In genomic region chr4:36267491-36268254, GRCh38 we compare ENCODE assay signal across 18 cellular contexts. TPM values are rescaled to one million over a fixed set of nuclear protein-coding genes. Genes with fewer than 3 reads are reported as not detected.
A peak's percentile ranks its signal among the peaks of the same experiment; 100 is the strongest.
DNase-seq lines count a peak whose midpoint lies in the region; ATAC-seq and TF ChIP-seq lines count a peak whose summit lies in the region.
"Had no signal": no experiment of that assay in that cellular context is flagged by ENCODE, and none has a peak within 500 bp of the region (broad histone marks: within the 10 kb centered on the region; RNA-seq: fewer than 3 reads in every experiment).

No MANE protein-coding gene starts in this region.

- H3K27me3 Mint-ChIP-seq in stimulated activated naive CD8-positive, alpha-beta T cell treated with anti-CD3 and anti-CD28 coated beads, Interleukin-15, Interleukin-2, amounts not matched to agents 100 ng/mL and 50 ng/mL, for 24 hours, result no peaks in the 10 kb centered on the region
- no peaks in the 10 kb centered on the region for H3K27me3 Mint-ChIP-seq in effector memory CD8-positive, alpha-beta T cell
- H3K27me3 Mint-ChIP-seq: memory B cell had no signal

- H3K4me3 ChIP-seq in OCI-LY7 (ENCODE audit: low read depth, low read length, poor library complexity, severe bottlenecking), result no peak overlapping the region
- H3K4me3 ChIP-seq: gastrocnemius medialis, GM23248, MG63, neural progenitor cell, right atrium auricular region, tibial artery had no signal

- H3K79me2 ChIP-seq in OCI-LY7 (ENCODE audit: insufficient read depth, low read depth, low read length), result no peaks in the 10 kb centered on the region

- no peak for DNase-seq in stimulated activated naive CD8-positive, alpha-beta T cell treated with anti-CD3 and anti-CD28 coated beads, Interleukin-15, Interleukin-2, amounts not matched to agents 100 U/mL and 50 U/mL, for 24 hours
- DNase-seq in SKM-1 (lab: John Stamatoyannopoulos, UW; ENCODE audit: unreplicated experiment) (peak; percentile 59), HPDE6-E6E7 (ENCODE audit: extremely low spot score) (no peak), kidney tubule cell (ENCODE audit: low spot score) (no peak), OCI-LY7 (ENCODE audit: low spot score) (no peak), RPMI8226 (no peak)
- no peak for DNase-seq in effector memory CD8-positive, alpha-beta T cell
- DNase-seq: gastrocnemius medialis, GM23248, MG63, NCI-H2107, NCI-H748 treated with DMSO at 0.1 percent for 48 hours, T-helper 9 cell, tibial artery had no signal

- peaks cover 49% of the 10 kb centered on the region for H3K4me1 Mint-ChIP-seq in stimulated activated naive CD8-positive, alpha-beta T cell treated with anti-CD3 and anti-CD28 coated beads, Interleukin-15, Interleukin-2, amounts not matched to agents 100 ng/mL and 50 ng/mL, for 24 hours (ENCODE audit: low read depth)
- peaks cover 22 to 57% of the 10 kb centered on the region in 2 donors for H3K4me1 Mint-ChIP-seq in effector memory CD8-positive, alpha-beta T cell (ENCODE audit: low read depth in 2 of 2)
- H3K4me1 Mint-ChIP-seq: neural progenitor cell had no signal

- H3K36me3 Mint-ChIP-seq in stimulated activated naive CD8-positive, alpha-beta T cell treated with anti-CD3 and anti-CD28 coated beads, Interleukin-15, Interleukin-2, amounts not matched to agents 100 ng/mL and 50 ng/mL, for 24 hours (ENCODE audit: low read depth), result no peaks in the 10 kb centered on the region
- H3K36me3 Mint-ChIP-seq in effector memory CD8-positive, alpha-beta T cell (ENCODE audit: insufficient read depth), result peaks cover 5% of the 10 kb centered on the region
- H3K36me3 Mint-ChIP-seq: memory B cell, neural progenitor cell had no signal

- no peaks in the 10 kb centered on the region for H3K36me3 ChIP-seq in OCI-LY7 (ENCODE audit: insufficient read depth, low read length)
- H3K36me3 ChIP-seq: gastrocnemius medialis, MG63, neural progenitor cell, right atrium auricular region, tibial artery had no signal

- H3K9me3 ChIP-seq in OCI-LY7 (ENCODE audit: low read length), result no peaks in the 10 kb centered on the region
- H3K9me3 ChIP-seq: gastrocnemius medialis, MG63, right atrium auricular region, tibial artery had no signal

- intact Hi-C loops in OCI-LY7 (cut with micrococcal nuclease; ENCODE audit: unreplicated experiment), result no loop called here

- no peaks in the 10 kb centered on the region for H4K20me1 ChIP-seq in OCI-LY7 (ENCODE audit: insufficient read depth, low read length)

- no peaks in the 10 kb centered on the region for H3K4me1 ChIP-seq in OCI-LY7 (ENCODE audit: insufficient read depth, low read length, poor library complexity, severe bottlenecking)
- H3K4me1 ChIP-seq: gastrocnemius medialis, neural progenitor cell, right atrium auricular region, tibial artery had no signal

- no peaks in the 10 kb centered on the region for H3K9me2 ChIP-seq in OCI-LY7 (ENCODE audit: insufficient read depth, low read length)

- POLR2A ChIA-PET in OCI-LY7 (lab: Charles Lee), result interaction anchor here (0.6 to 1.7 kb wide), 4 partner anchors 8 to 1073 kb away, joined by 3 to 9 read pairs (median 4); no protein-coding TSS in a partner anchor

- H2AFZ ChIP-seq in OCI-LY7 (ENCODE audit: low read length), result no peak overlapping the region
- H2AFZ ChIP-seq: GM23248, neural progenitor cell had no signal

- no peak overlapping the region for H3K4me2 ChIP-seq in OCI-LY7 (ENCODE audit: low read length)
- H3K4me2 ChIP-seq: neural progenitor cell had no signal

- H3K27ac Mint-ChIP-seq in stimulated activated naive CD8-positive, alpha-beta T cell treated with anti-CD3 and anti-CD28 coated beads, Interleukin-15, Interleukin-2, amounts not matched to agents 100 ng/mL and 50 ng/mL, for 24 hours, result peak overlapping the region; percentile 11
- peak overlapping the region; percentile 91 to 98 for H3K27ac Mint-ChIP-seq in effector memory CD8-positive, alpha-beta T cell
- H3K27ac Mint-ChIP-seq: memory B cell, neural progenitor cell had no signal

- BruUV-seq in OCI-LY7 (replicated peaks; lab: Mats Ljungman, UMichigan), result no TSS peak

- no peak for TF ChIP-seq CTCF in OCI-LY7 (conservative IDR thresholded peaks at IDR 0.05; ENCODE audit: low read length)

- CTCF ChIA-PET in OCI-LY7 (lab: Charles Lee; ENCODE audit: unreplicated experiment), result no interaction called here

- no peak overlapping the region for H3K27ac ChIP-seq in OCI-LY7 (ENCODE audit: low read depth, low read length, poor library complexity, severe bottlenecking)
- H3K27ac ChIP-seq: gastrocnemius medialis, GM23248, neural progenitor cell, right atrium auricular region, tibial artery had no signal

- H3K9me3 Mint-ChIP-seq in stimulated activated naive CD8-positive, alpha-beta T cell treated with anti-CD3 and anti-CD28 coated beads, Interleukin-15, Interleukin-2, amounts not matched to agents 100 ng/mL and 50 ng/mL, for 24 hours, result no peaks in the 10 kb centered on the region
- H3K9me3 Mint-ChIP-seq in effector memory CD8-positive, alpha-beta T cell, result no peaks in the 10 kb centered on the region
- H3K9me3 Mint-ChIP-seq: memory B cell, neural progenitor cell had no signal

- no peak for ATAC-seq in stimulated activated naive CD8-positive, alpha-beta T cell treated with anti-CD3 and anti-CD28 coated beads, Interleukin-15, Interleukin-2, amounts not matched to agents 100 U/mL and 50 U/mL, for 24 hours
- ATAC-seq in effector memory CD8-positive, alpha-beta T cell (replicated peaks), result no peak
- ATAC-seq: gastrocnemius medialis had no signal

- H3K4me3 Mint-ChIP-seq in stimulated activated naive CD8-positive, alpha-beta T cell treated with anti-CD3 and anti-CD28 coated beads, Interleukin-15, Interleukin-2, amounts not matched to agents 100 ng/mL and 50 ng/mL, for 24 hours, result no peak overlapping the region
- peak overlapping the region in 1 of 2 donors; percentile 39 for H3K4me3 Mint-ChIP-seq in effector memory CD8-positive, alpha-beta T cell
- H3K4me3 Mint-ChIP-seq: memory B cell, neural progenitor cell had no signal

RNA-seq across cellular contexts. Expression of gene DTHD1, which starts 13.7 kb away (rescaled TPM):
- total RNA-seq in OCI-LY7 (2014; rRNA removed; shearing (Covaris generic)), result not detected in 2 replicates
- total RNA-seq in OCI-LY7 (2022), result not detected in 2 replicates
- total RNA-seq: GM23248 had no signal

RNA-seq across cellular contexts. Expression of gene ARAP2, which starts 23.4 kb away (rescaled TPM):
- 8.2 and 8.6 TPM in 2 replicates for total RNA-seq in OCI-LY7 (2014; rRNA removed; shearing (Covaris generic))
- 6.6 and 6.9 TPM in 2 replicates for total RNA-seq in OCI-LY7 (2022)
- total RNA-seq: GM23248 had no signal
